ENCODE assay signal across 8 cellular contexts in the genomic region with DNA sequence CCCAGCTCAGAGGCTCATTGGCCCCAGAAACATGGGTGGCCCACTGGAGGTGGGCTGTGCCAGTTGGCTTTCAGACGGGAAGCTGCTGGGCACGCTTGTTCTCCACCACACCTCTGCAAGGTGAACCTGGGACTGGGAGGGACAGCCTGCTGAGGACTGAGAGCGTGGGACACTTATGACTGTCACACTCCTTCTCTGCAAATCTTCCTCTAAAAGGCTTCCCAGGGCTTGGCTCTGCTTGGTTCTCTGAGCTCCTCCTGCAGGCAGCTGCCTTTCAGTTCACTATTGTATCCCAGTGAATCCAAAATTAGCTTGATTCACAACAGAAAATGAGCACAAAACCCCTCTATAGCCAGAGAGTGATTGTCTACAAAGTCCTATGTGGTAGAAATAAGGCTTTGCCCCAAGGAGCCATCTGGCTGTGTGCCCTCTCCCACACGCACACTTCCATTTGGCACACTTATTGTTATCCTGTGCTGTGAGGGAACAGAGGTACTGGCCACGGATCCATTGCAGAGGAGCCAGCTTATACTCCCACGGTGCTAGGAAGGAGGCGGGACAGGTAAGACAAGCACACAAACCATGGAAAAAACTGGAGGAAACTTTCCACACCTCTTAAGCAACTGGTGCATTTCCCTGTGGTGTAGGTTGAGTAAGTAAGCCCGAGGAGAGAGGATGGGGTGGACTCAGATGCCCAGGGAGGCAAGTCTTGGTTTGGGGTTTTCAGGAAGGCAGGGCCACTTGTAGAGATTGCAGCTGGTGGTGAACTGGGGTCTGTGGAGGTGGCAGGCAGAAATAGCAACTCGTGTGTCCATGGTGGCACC. TPM values are rescaled to one million over a fixed set of nuclear protein-coding genes. Genes with fewer than 3 reads are reported as not detected.
DNase-seq lines count a peak whose midpoint lies in the region; ATAC-seq and TF ChIP-seq lines count a peak whose summit lies in the region.

No MANE protein-coding gene starts in this region.

- no peaks in the 10 kb centered on the region for H3K27me3 ChIP-seq in MM.1S (replicated peaks; ENCODE audit: insufficient read depth, low read length)

- H3F3A ChIP-seq in MM.1S (ENCODE audit: insufficient read depth, low read length), result peaks cover 47% of the 10 kb centered on the region

- intact Hi-C loops in natural killer cell (cut with micrococcal nuclease), result loop anchor here (5.0 to 10.0 kb wide), 4 partner anchors 341 to 481 kb away; partner anchors contain the start of genes ATP2B4 and LAX1

- H3K4me3 Mint-ChIP-seq in natural killer cell (peak overlapping the region; percentile 81), WTC11 (no peak overlapping the region)

- H3K27ac Mint-ChIP-seq in natural killer cell, result peak overlapping the region; percentile 99
- H3K27ac Mint-ChIP-seq in WTC11, result no peak overlapping the region; the same call in 1 of the 2 replicates

- no peaks in the 10 kb centered on the region for H3K9me3 ChIP-seq in MM.1S (replicated peaks; ENCODE audit: insufficient read depth, low read length)

- no peak for ATAC-seq in natural killer cell
- no peak for ATAC-seq in HG03354 (IDR thresholded peaks at IDR 0.05; ENCODE audit: poor library complexity, severe bottlenecking, unreplicated experiment)
- no peak for ATAC-seq in WTC11

- H3K36me3 Mint-ChIP-seq in natural killer cell, result no peaks in the 10 kb centered on the region
- H3K36me3 Mint-ChIP-seq in WTC11, result no peaks in the 10 kb centered on the region

- DNase-seq in Ammon's horn (ENCODE audit: low spot score), result peak; percentile 82
- DNase-seq in MM.1S, result peak; percentile 11
- DNase-seq in cerebellar cortex (ENCODE audit: low spot score), result peak; percentile 77
- no peak for DNase-seq in natural killer cell
- no peak for DNase-seq in ureter (ENCODE audit: low spot score)
- DNase-seq in NCI-H510A treated with DMSO at 0.1 percent for 48 hours (lab: John Stamatoyannopoulos, UW), result no peak
- no peak for DNase-seq in WTC11 (ENCODE audit: low spot score)

- CTCF ChIA-PET in WTC11 (lab: Charles Lee), result interaction anchor here (0.9 to 6.8 kb wide), 11 partner anchors 12 to 416 kb away, joined by 3 to 78 read pairs (median 4); no protein-coding TSS in a partner anchor

- H3K4me3 ChIP-seq in MM.1S (ENCODE audit: low read length), result peak overlapping the region; percentile 25; the same call in 1 of the 2 replicates

- H3K27me3 Mint-ChIP-seq in natural killer cell (ENCODE audit: low read depth in 2 of 2) (no peaks in the 10 kb centered on the region), WTC11 (ENCODE audit: low read depth) (peaks cover 36% of the 10 kb centered on the region)

- peak overlapping the region; percentile 70 for H3K4me2 ChIP-seq in MM.1S (ENCODE audit: low read depth, low read length)

- H3K9me3 Mint-ChIP-seq in natural killer cell (no peaks in the 10 kb centered on the region), WTC11 (no peaks in the 10 kb centered on the region)

- POLR2A ChIA-PET in WTC11 (lab: Charles Lee), result interaction anchor here (0.6 kb wide), 1 partner anchor 39 kb away, joined by 3 read pairs; no protein-coding TSS in a partner anchor

- H3K79me2 ChIP-seq in MM.1S (ENCODE audit: low read length), result peaks cover 23% of the 10 kb centered on the region

- no peaks in the 10 kb centered on the region for H3K36me3 ChIP-seq in MM.1S (replicated peaks; ENCODE audit: insufficient read depth, low read length)

- peak overlapping the region; percentile 97 for H3K27ac ChIP-seq in MM.1S (ENCODE audit: low read length)

- peak overlapping the region; percentile 68 for H3K9ac ChIP-seq in MM.1S (ENCODE audit: low read length)

- H2AFZ ChIP-seq in MM.1S (ENCODE audit: low read length), result no peak overlapping the region; the same call in 1 of the 2 replicates

- H4K20me1 ChIP-seq in MM.1S (ENCODE audit: insufficient read depth, low read length), result no peaks in the 10 kb centered on the region

- peaks cover 52% of the 10 kb centered on the region for H3K4me1 ChIP-seq in MM.1S (ENCODE audit: low read length)

- TF ChIP-seq CTCF in MM.1S (IDR thresholded peaks at IDR 0.05; ENCODE audit: low read length), result no peak; the same call in 1 of the 2 replicates
- no peak for TF ChIP-seq CTCF in natural killer cell (IDR thresholded peaks at IDR 0.05)
- TF ChIP-seq CTCF in WTC11 (IDR thresholded peaks at IDR 0.05), result no peak

- H3K4me1 Mint-ChIP-seq in natural killer cell (peaks cover 54% of the 10 kb centered on the region in 2 donors), WTC11 (peaks cover 46% of the 10 kb centered on the region)

- H3K9me2 ChIP-seq in MM.1S (replicated peaks; ENCODE audit: insufficient read depth, low read length), result no peaks in the 10 kb centered on the region

TF ChIP-seq in WTC11, 78 proteins besides CTCF, POLR2A, EP300 and RAD21 (continues in another document):
- TF ChIP-seq FOXP1 (CRISPR knock-in tag; IDR thresholded peaks at IDR 0.05; ENCODE audit: borderline replicate concordance) (no peak), ATF6 (CRISPR knock-in tag; IDR thresholded peaks at IDR 0.05) (no peak), RORB (CRISPR knock-in tag; IDR thresholded peaks at IDR 0.05) (no peak), SOX15 (CRISPR knock-in tag; IDR thresholded peaks at IDR 0.05) (no peak), ZNF416 (CRISPR knock-in tag; IDR thresholded peaks at IDR 0.05) (no peak), TEAD4 (CRISPR knock-in tag; IDR thresholded peaks at IDR 0.05) (no peak)
- TF ChIP-seq, protein P1, sequence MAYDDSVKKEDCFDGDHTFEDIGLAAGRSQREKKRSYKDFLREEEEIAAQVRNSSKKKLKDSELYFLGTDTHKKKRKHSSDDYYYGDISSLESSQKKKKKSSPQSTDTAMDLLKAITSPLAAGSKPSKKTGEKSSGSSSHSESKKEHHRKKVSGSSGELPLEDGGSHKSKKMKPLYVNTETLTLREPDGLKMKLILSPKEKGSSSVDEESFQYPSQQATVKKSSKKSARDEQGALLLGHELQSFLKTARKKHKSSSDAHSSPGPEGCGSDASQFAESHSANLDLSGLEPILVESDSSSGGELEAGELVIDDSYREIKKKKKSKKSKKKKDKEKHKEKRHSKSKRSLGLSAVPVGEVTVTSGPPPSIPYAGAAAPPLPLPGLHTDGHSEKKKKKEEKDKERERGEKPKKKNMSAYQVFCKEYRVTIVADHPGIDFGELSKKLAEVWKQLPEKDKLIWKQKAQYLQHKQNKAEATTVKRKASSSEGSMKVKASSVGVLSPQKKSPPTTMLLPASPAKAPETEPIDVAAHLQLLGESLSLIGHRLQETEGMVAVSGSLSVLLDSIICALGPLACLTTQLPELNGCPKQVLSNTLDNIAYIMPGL (CRISPR knock-in tag; IDR thresholded peaks at IDR 0.05), result no peak
- TF ChIP-seq, protein P2, sequence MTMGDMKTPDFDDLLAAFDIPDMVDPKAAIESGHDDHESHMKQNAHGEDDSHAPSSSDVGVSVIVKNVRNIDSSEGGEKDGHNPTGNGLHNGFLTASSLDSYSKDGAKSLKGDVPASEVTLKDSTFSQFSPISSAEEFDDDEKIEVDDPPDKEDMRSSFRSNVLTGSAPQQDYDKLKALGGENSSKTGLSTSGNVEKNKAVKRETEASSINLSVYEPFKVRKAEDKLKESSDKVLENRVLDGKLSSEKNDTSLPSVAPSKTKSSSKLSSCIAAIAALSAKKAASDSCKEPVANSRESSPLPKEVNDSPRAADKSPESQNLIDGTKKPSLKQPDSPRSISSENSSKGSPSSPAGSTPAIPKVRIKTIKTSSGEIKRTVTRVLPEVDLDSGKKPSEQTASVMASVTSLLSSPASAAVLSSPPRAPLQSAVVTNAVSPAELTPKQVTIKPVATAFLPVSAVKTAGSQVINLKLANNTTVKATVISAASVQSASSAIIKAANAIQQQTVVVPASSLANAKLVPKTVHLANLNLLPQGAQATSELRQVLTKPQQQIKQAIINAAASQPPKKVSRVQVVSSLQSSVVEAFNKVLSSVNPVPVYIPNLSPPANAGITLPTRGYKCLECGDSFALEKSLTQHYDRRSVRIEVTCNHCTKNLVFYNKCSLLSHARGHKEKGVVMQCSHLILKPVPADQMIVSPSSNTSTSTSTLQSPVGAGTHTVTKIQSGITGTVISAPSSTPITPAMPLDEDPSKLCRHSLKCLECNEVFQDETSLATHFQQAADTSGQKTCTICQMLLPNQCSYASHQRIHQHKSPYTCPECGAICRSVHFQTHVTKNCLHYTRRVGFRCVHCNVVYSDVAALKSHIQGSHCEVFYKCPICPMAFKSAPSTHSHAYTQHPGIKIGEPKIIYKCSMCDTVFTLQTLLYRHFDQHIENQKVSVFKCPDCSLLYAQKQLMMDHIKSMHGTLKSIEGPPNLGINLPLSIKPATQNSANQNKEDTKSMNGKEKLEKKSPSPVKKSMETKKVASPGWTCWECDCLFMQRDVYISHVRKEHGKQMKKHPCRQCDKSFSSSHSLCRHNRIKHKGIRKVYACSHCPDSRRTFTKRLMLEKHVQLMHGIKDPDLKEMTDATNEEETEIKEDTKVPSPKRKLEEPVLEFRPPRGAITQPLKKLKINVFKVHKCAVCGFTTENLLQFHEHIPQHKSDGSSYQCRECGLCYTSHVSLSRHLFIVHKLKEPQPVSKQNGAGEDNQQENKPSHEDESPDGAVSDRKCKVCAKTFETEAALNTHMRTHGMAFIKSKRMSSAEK (CRISPR knock-in tag; IDR thresholded peaks at IDR 0.05; ENCODE audit: borderline replicate concordance), result no peak

RNA-seq across cellular contexts. Expression of gene BTG2, which starts 18.9 kb away (rescaled TPM):
- 1,000 to 10,000 TPM in 1 of 3 donors, 100 to 1,000 TPM in 2; 499 to 1,024 (median 851) TPM for total RNA-seq in natural killer cell
- total RNA-seq in ureter, result 199 TPM
- total RNA-seq in WTC11 (2021), result 13.5 to 19.4 TPM (median 15.4 TPM) in 3 replicates

RNA-seq across cellular contexts. Expression of gene CHIT1, which starts 56.9 kb away (rescaled TPM):
- total RNA-seq in natural killer cell (1 to 10 TPM in 1 of 3 donors, under 1 TPM in 1, not detected in 1; 0.07 to 2.2 TPM), ureter (6.6 TPM), WTC11 (2021) (0.15 to 0.39 TPM (median 0.21 TPM) in 3 replicates)

Comparison
In these comparisons a context has a peak if more than half of its experiments do, and no peak if none do; other contexts are left out.
1. DNase-seq: peak in Ammon's horn (single experiment), MM.1S (single experiment) and cerebellar cortex (single experiment); none in natural killer cell (single experiment), ureter (single experiment), NCI-H510A treated with DMSO at 0.1 percent for 48 hours (single experiment) and WTC11 (single experiment).